ENCODE assay signal across 9 cellular contexts in genomic region chr17:16689731-16690281, GRCh38. TPM values are rescaled to one million over a fixed set of nuclear protein-coding genes. Genes with fewer than 3 reads are reported as not detected.
A peak's percentile ranks its signal among the peaks of the same experiment; 100 is the strongest.
DNase-seq lines count a peak whose midpoint lies in the region; ATAC-seq and TF ChIP-seq lines count a peak whose summit lies in the region.
"Not testable (repeated sequence)": the region's sequence is repeated elsewhere in the genome, so short reads cannot be mapped to it uniquely, and the experiment has no call there.
"Had no signal": no experiment of that assay in that cellular context is flagged by ENCODE, and none has a peak within 500 bp of the region (broad histone marks: within the 10 kb centered on the region; RNA-seq: fewer than 3 reads in every experiment).

Gene CCDC144A (plus strand): TSS chr17:16690241. CDS start chr17:16690401, 160 bp downstream.

- intact Hi-C loops in psoas muscle (cut with DNase I): not testable (repeated sequence)

- H3K27ac Mint-ChIP-seq in T-cell: peak within 1 kb of the TSS in 1 of 2 donors; percentile 36
- not testable (repeated sequence) for H3K27ac Mint-ChIP-seq in activated T-cell treated with anti-CD3 and anti-CD28 coated beads, Interleukin-2, amount 50 U/mL, for 24 hours; chondrocyte (ENCODE audit: unreplicated experiment)

- not testable (repeated sequence) for TF ChIP-seq CTCF in HEK293 (tag by site-specific recombination; IDR thresholded peaks at IDR 0.05)
- TF ChIP-seq CTCF in chondrocyte (IDR thresholded peaks at IDR 0.05) (peak; percentile 75), psoas muscle (IDR thresholded peaks at IDR 0.05) (peak; percentile 12)

- CTCF ChIA-PET in HEK293 (lab: Yijun Ruan, JAX): interaction anchor here (1.2 to 1.5 kb wide), 2 partner anchors 106 to 151 kb away, joined by 4 to 5 read pairs; no protein-coding TSS in a partner anchor
- CTCF ChIA-PET in T-cell (lab: Charles Lee): not testable (repeated sequence)

- H3K4me1 ChIP-seq in HEK293 (ENCODE audit: control insufficient read depth, insufficient read depth, low read length); psoas muscle: not testable (repeated sequence)

- DNase-seq in CD1c-positive myeloid dendritic cell (ENCODE audit: extremely low spot score): peak; percentile 30
- peak in 21 of 34 experiments; percentile 1 to 65 (median 23) for DNase-seq in T-cell
- peak; percentile 57 for DNase-seq in activated T-cell treated with anti-CD3 and anti-CD28 coated beads, Interleukin-2, amount 50 U/mL, for 24 hours
- not testable (repeated sequence) for DNase-seq in chondrocyte (ENCODE audit: low spot score); psoas muscle
- peak; percentile 34 for DNase-seq in iPS-NIHi7 (ENCODE audit: extremely low spot score)
- peak; percentile 29 to 77 for DNase-seq in stimulated activated CD8-positive, alpha-beta memory T cell treated with anti-CD3 and anti-CD28 coated beads, Interleukin-7, amount 100 ng/mL, for 48 hours (ENCODE audit: extremely low read depth in 1 of 2, low read depth in 1 of 2)

- POLR2A ChIA-PET in HEK293 (lab: Yijun Ruan, JAX); T-cell (lab: Charles Lee): not testable (repeated sequence)

- not testable (repeated sequence) for H3K36me3 ChIP-seq in HEK293 (ENCODE audit: control insufficient read depth in 2 of 2, insufficient read depth in 1 of 2, low read length in 2 of 2); psoas muscle (ENCODE audit: insufficient read depth in 1 of 2, low read depth in 1 of 2)

- peak within 1 kb of the TSS in 1 of 3 donors; percentile 74 for H3K4me3 Mint-ChIP-seq in T-cell
- H3K4me3 Mint-ChIP-seq in activated T-cell treated with anti-CD3 and anti-CD28 coated beads, Interleukin-2, amount 50 U/mL, for 24 hours; chondrocyte (ENCODE audit: unreplicated experiment): not testable (repeated sequence)

- not testable (repeated sequence) for H3K4me1 Mint-ChIP-seq in T-cell; activated T-cell treated with anti-CD3 and anti-CD28 coated beads, Interleukin-2, amount 50 U/mL, for 24 hours (ENCODE audit: low read depth); chondrocyte (ENCODE audit: low read depth)

- ATAC-seq in T-cell (replicated peaks in 1 of 4): peak; percentile 23 to 69 (median 36)
- ATAC-seq in psoas muscle: not testable (repeated sequence)

- not testable (repeated sequence) for H3K27me3 ChIP-seq in psoas muscle (ENCODE audit: insufficient read depth in 3 of 3, low read length in 2 of 3)

- H3K9me3 ChIP-seq in HEK293 (ENCODE audit: control insufficient read depth, insufficient read depth, low read depth, low read length); psoas muscle: not testable (repeated sequence)

- 60 to 69% (median 62%) methylated on average over 17 to 33 of the region's 33 CpGs for WGBS in psoas muscle, 3 donors

- not testable (repeated sequence) for H3K4me3 ChIP-seq in HEK293 (ENCODE audit: low read depth, low read length); psoas muscle

- H3K9me3 Mint-ChIP-seq in T-cell; activated T-cell treated with anti-CD3 and anti-CD28 coated beads, Interleukin-2, amount 50 U/mL, for 24 hours; chondrocyte (ENCODE audit: low read depth): not testable (repeated sequence)

- H3K27ac ChIP-seq in HEK293 (ENCODE audit: extremely low read depth, low read depth, low read length); psoas muscle: not testable (repeated sequence)

- H3K36me3 Mint-ChIP-seq in T-cell; activated T-cell treated with anti-CD3 and anti-CD28 coated beads, Interleukin-2, amount 50 U/mL, for 24 hours (ENCODE audit: low read depth); chondrocyte (ENCODE audit: low read depth): not testable (repeated sequence)

- not testable (repeated sequence) for H3K27me3 Mint-ChIP-seq in T-cell; activated T-cell treated with anti-CD3 and anti-CD28 coated beads, Interleukin-2, amount 50 U/mL, for 24 hours; chondrocyte (ENCODE audit: low read depth)

TF ChIP-seq in HEK293, 187 proteins besides CTCF, POLR2A, EP300 and RAD21:
- TF ChIP-seq ZNF654 (tag by site-specific recombination; IDR thresholded peaks at IDR 0.05; ENCODE audit: low read depth): peak; percentile 23

RNA-seq across cellular contexts. Expression of gene CCDC144A, which starts in this region (rescaled TPM):
- total RNA-seq in T-cell (10 to 100 TPM in 2 of 5 donors, 1 to 10 TPM in 2, under 1 TPM in 1; 0.38 to 22.3 (median 8.0) TPM), chondrocyte (0.56 to 1.1 TPM (median 0.82 TPM) in 3 replicates), psoas muscle (1 to 10 TPM in 2 of 4 donors, under 1 TPM in 2; 0.05 to 1.5 (median 0.76) TPM)
- under 1 TPM; 0.14 to 0.29 (median 0.20) TPM for polyA plus RNA-seq in psoas muscle
- polyA plus RNA-seq: IgD-negative memory B cell had no signal
